1 cellular context compared by ENCODE assay signal in genomic region chr17:8377422-8377821, GRCh38.
TF ChIP-seq lines count a peak whose summit lies in the region.

No MANE protein-coding gene starts in this region.

TF ChIP-seq in HCT116, 20 proteins besides CTCF, POLR2A, EP300 and RAD21:
- TF ChIP-seq ELF1 (IDR thresholded peaks at IDR 0.05; ENCODE audit: borderline replicate concordance, low read depth) (no peak), JUND (IDR thresholded peaks at IDR 0.05) (no peak), SIN3A (IDR thresholded peaks at IDR 0.05; ENCODE audit: low read depth) (no peak), ZFX (IDR thresholded peaks at IDR 0.05) (no peak), EZH2 (IDR thresholded peaks at IDR 0.05) (no peak), YY1 (IDR thresholded peaks at IDR 0.05; ENCODE audit: extremely low read depth, insufficient replicate concordance, low read depth, low read length) (no peak), EGR1 (IDR thresholded peaks at IDR 0.05; ENCODE audit: low read depth) (no peak), SRF (IDR thresholded peaks at IDR 0.05; ENCODE audit: low read depth) (no peak), CEBPB (IDR thresholded peaks at IDR 0.05; ENCODE audit: low read depth) (no peak), SP1 (IDR thresholded peaks at IDR 0.05; ENCODE audit: low read depth) (no peak), MAX (IDR thresholded peaks at IDR 0.05) (no peak)
- TF ChIP-seq, protein P1, sequence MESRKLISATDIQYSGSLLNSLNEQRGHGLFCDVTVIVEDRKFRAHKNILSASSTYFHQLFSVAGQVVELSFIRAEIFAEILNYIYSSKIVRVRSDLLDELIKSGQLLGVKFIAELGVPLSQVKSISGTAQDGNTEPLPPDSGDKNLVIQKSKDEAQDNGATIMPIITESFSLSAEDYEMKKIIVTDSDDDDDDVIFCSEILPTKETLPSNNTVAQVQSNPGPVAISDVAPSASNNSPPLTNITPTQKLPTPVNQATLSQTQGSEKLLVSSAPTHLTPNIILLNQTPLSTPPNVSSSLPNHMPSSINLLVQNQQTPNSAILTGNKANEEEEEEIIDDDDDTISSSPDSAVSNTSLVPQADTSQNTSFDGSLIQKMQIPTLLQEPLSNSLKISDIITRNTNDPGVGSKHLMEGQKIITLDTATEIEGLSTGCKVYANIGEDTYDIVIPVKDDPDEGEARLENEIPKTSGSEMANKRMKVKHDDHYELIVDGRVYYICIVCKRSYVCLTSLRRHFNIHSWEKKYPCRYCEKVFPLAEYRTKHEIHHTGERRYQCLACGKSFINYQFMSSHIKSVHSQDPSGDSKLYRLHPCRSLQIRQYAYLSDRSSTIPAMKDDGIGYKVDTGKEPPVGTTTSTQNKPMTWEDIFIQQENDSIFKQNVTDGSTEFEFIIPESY (IDR thresholded peaks at IDR 0.05; ENCODE audit: extremely low read depth, insufficient replicate concordance, low read length), result no peak
- TF ChIP-seq, protein P2, sequence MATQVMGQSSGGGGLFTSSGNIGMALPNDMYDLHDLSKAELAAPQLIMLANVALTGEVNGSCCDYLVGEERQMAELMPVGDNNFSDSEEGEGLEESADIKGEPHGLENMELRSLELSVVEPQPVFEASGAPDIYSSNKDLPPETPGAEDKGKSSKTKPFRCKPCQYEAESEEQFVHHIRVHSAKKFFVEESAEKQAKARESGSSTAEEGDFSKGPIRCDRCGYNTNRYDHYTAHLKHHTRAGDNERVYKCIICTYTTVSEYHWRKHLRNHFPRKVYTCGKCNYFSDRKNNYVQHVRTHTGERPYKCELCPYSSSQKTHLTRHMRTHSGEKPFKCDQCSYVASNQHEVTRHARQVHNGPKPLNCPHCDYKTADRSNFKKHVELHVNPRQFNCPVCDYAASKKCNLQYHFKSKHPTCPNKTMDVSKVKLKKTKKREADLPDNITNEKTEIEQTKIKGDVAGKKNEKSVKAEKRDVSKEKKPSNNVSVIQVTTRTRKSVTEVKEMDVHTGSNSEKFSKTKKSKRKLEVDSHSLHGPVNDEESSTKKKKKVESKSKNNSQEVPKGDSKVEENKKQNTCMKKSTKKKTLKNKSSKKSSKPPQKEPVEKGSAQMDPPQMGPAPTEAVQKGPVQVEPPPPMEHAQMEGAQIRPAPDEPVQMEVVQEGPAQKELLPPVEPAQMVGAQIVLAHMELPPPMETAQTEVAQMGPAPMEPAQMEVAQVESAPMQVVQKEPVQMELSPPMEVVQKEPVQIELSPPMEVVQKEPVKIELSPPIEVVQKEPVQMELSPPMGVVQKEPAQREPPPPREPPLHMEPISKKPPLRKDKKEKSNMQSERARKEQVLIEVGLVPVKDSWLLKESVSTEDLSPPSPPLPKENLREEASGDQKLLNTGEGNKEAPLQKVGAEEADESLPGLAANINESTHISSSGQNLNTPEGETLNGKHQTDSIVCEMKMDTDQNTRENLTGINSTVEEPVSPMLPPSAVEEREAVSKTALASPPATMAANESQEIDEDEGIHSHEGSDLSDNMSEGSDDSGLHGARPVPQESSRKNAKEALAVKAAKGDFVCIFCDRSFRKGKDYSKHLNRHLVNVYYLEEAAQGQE (IDR thresholded peaks at IDR 0.05; ENCODE audit: low read depth), result no peak
